21 cellular contexts compared by ENCODE assay signal in the genomic region with DNA sequence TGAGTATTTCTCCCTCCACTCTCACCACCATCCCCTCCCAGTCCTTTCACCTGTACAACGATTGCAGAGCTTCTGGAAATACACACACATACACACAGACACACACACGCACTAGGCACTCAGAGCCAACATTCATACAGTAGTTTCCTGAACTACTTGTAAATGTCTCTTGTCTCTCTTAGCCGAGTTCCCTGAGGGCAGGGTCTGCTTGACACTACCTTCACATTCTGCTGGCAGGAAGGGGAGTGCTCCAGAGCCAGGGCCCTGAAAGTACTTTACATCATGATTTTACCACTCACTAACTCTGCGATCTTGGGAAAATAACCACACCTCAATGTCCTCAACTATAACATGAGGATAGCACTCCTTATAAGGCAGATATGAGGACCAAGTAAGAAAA.
"Had no signal": no experiment of that assay in that cellular context is flagged by ENCODE, and none has a peak within 500 bp of the region (broad histone marks: within the 10 kb centered on the region; RNA-seq: fewer than 3 reads in every experiment).

No MANE protein-coding gene starts in this region.

- H3K4me1 Mint-ChIP-seq: activated CD8-positive, alpha-beta memory T cell treated with anti-CD3 and anti-CD28 coated beads, Interleukin-2, amount 10 ng/mL, durations not matched to agents 7 days and 5 days; activated naive CD8-positive, alpha-beta T cell treated with anti-CD3 and anti-CD28 coated beads, Interleukin-2, amount 50 U/mL, for 24 hours had no signal

- H3K27ac Mint-ChIP-seq: activated CD8-positive, alpha-beta memory T cell treated with anti-CD3 and anti-CD28 coated beads, Interleukin-2, amount 10 ng/mL, durations not matched to agents 7 days and 5 days; activated naive CD4-positive, alpha-beta T cell treated with anti-CD3 and anti-CD28 coated beads, Interleukin-2, amount 50 U/mL, for 72 hours; activated naive CD8-positive, alpha-beta T cell treated with anti-CD3 and anti-CD28 coated beads, Interleukin-2, amount 50 U/mL, for 24 hours; activated T-cell treated with anti-CD3 and anti-CD28 coated beads, Interleukin-2, amount 50 U/mL, for 24 hours; activated T-helper 1 cell treated with anti-CD3 and anti-CD28 coated beads, Interleukin-12 subunit alpha, Interleukin-12 subunit beta, Interleukin-2, Interleukin-4 antibody, amounts not matched to agents 30 ng/mL and 10 ng/mL and 1 ng/mL, durations not matched to agents 14 hours and 24 hours and 36 hours; T-helper 17 cell; WTC11 had no signal

- ATAC-seq: activated CD8-positive, alpha-beta memory T cell treated with anti-CD3 and anti-CD28 coated beads, Interleukin-2, amount 10 ng/mL, durations not matched to agents 7 days and 5 days; activated naive CD4-positive, alpha-beta T cell treated with anti-CD3 and anti-CD28 coated beads, Interleukin-2, amount 50 U/mL, for 72 hours; activated naive CD8-positive, alpha-beta T cell treated with anti-CD3 and anti-CD28 coated beads, Interleukin-2, amount 50 U/mL, for 24 hours; body of pancreas; T-helper 17 cell; WTC11 had no signal

- H3K27me3 Mint-ChIP-seq: activated CD8-positive, alpha-beta memory T cell treated with anti-CD3 and anti-CD28 coated beads, Interleukin-2, amount 10 ng/mL, durations not matched to agents 7 days and 5 days had no signal

- H3K4me3 Mint-ChIP-seq: activated CD8-positive, alpha-beta memory T cell treated with anti-CD3 and anti-CD28 coated beads, Interleukin-2, amount 10 ng/mL, durations not matched to agents 7 days and 5 days; activated naive CD8-positive, alpha-beta T cell treated with anti-CD3 and anti-CD28 coated beads, Interleukin-2, amount 50 U/mL, for 24 hours; activated T-cell treated with anti-CD3 and anti-CD28 coated beads, Interleukin-2, amount 50 U/mL, for 24 hours; activated T-helper 1 cell treated with anti-CD3 and anti-CD28 coated beads, Interleukin-12 subunit alpha, Interleukin-12 subunit beta, Interleukin-2, Interleukin-4 antibody, amounts not matched to agents 30 ng/mL and 10 ng/mL and 1 ng/mL, durations not matched to agents 14 hours and 24 hours and 36 hours; T-helper 17 cell; WTC11 had no signal

- H3K36me3 Mint-ChIP-seq: activated CD8-positive, alpha-beta memory T cell treated with anti-CD3 and anti-CD28 coated beads, Interleukin-2, amount 10 ng/mL, durations not matched to agents 7 days and 5 days; WTC11 had no signal

- H3K9me3 Mint-ChIP-seq: activated T-helper 1 cell treated with anti-CD3 and anti-CD28 coated beads, Interleukin-12 subunit alpha, Interleukin-12 subunit beta, Interleukin-2, Interleukin-4 antibody, amounts not matched to agents 30 ng/mL and 10 ng/mL and 1 ng/mL, durations not matched to agents 14 hours and 24 hours and 36 hours had no signal

- DNase-seq: activated CD4-positive, alpha-beta T cell treated with anti-CD3 and anti-CD28 coated beads for 48 hours; activated CD4-positive, alpha-beta T cell treated with anti-CD3 and anti-CD28 coated beads, Interleukin-2, amount 50 U/mL, for 4 hours; activated CD4-positive, CD25-positive, alpha-beta regulatory T cell treated with anti-CD3 and anti-CD28 coated beads, Interleukin-2, amount 50 U/mL, for 72 hours; activated CD8-positive, alpha-beta memory T cell treated with anti-CD3 and anti-CD28 coated beads, Interleukin-2, amount 10 ng/mL, durations not matched to agents 7 days and 5 days; activated effector memory CD4-positive, alpha-beta T cell treated with Interleukin-2 at 50 U/mL for 16 hours; activated naive CD4-positive, alpha-beta T cell; activated naive CD8-positive, alpha-beta T cell treated with anti-CD3 and anti-CD28 coated beads, Interleukin-2, amount 50 U/mL, for 24 hours; activated T-cell treated with anti-CD3 and anti-CD28 coated beads, Interleukin-2, amount 50 U/mL, for 24 hours; amniotic stem cell; body of pancreas; central memory CD4-positive, alpha-beta T cell; NCI-H1092; NCI-H1694; NCI-H2029; NCI-H524; SIG-M5; T-helper 17 cell; T-helper 9 cell had no signal
